ENCODE assay signal across 20 cellular contexts in the genomic region with DNA sequence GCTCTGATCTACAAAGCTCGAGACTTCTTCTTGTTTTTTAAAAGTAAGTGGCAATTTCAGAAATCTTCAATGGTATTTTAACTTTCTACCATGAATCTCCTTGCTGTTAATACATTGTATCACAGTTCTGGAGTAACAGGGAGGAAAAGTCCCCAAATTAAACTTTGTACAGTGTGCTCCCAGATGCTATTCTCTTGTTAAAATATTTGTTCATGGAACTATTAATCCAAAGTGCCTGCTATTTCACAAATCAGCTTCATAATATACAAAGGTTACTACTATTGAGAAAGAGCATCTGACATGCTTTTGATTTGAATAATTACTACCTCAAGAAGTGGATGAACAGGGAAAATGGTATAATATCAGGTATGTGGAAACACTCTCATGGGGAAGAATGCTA. TPM values are rescaled to one million over a fixed set of nuclear protein-coding genes. Genes with fewer than 3 reads are reported as not detected.
DNase-seq lines count a peak whose midpoint lies in the region; ATAC-seq and TF ChIP-seq lines count a peak whose summit lies in the region.
"Had no signal": no experiment of that assay in that cellular context is flagged by ENCODE, and none has a peak within 500 bp of the region (broad histone marks: within the 10 kb centered on the region; RNA-seq: fewer than 3 reads in every experiment).

No MANE protein-coding gene starts in this region.

- no peak for TF ChIP-seq CTCF in CD4-positive, alpha-beta T cell (IDR thresholded peaks at IDR 0.05)
- no peak for TF ChIP-seq CTCF in GM23338 (conservative IDR thresholded peaks at IDR 0.05; ENCODE audit: low read depth in 2 of 2)

- H2AFZ ChIP-seq in GM23338, result no peak overlapping the region

- H3K4me1 ChIP-seq in GM23338 (ENCODE audit: insufficient read depth), result no peaks in the 10 kb centered on the region
- H3K4me1 ChIP-seq: BE2C had no signal

- peaks cover 74% of the 10 kb centered on the region for H3K36me3 Mint-ChIP-seq in CD4-positive, alpha-beta T cell (ENCODE audit: low read depth)
- peaks cover 23% of the 10 kb centered on the region; the same call in 2 of the 3 replicates for H3K36me3 Mint-ChIP-seq in GM23338 (ENCODE audit: low read depth)
- H3K36me3 Mint-ChIP-seq in effector memory CD8-positive, alpha-beta T cell (ENCODE audit: insufficient read depth), result peaks cover 32% of the 10 kb centered on the region
- H3K36me3 Mint-ChIP-seq in stimulated activated effector memory CD8-positive, alpha-beta T cell treated with anti-CD3 and anti-CD28 coated beads, Interleukin-12 subunit alpha, Interleukin-12 subunit beta, amount 100 ng/mL, for 72 hours, result peaks cover 50% of the 10 kb centered on the region

- H3K4me3 Mint-ChIP-seq in CD4-positive, alpha-beta T cell, result no peak overlapping the region
- no peak overlapping the region for H3K4me3 Mint-ChIP-seq in GM23338
- H3K4me3 Mint-ChIP-seq in effector memory CD8-positive, alpha-beta T cell, result no peak overlapping the region
- no peak overlapping the region for H3K4me3 Mint-ChIP-seq in stimulated activated effector memory CD8-positive, alpha-beta T cell treated with anti-CD3 and anti-CD28 coated beads, Interleukin-12 subunit alpha, Interleukin-12 subunit beta, amount 100 ng/mL, for 72 hours
- H3K4me3 Mint-ChIP-seq: CD14-positive monocyte had no signal

- peaks cover 10% of the 10 kb centered on the region for H3K36me3 ChIP-seq in GM23338 (ENCODE audit: insufficient read depth)

- H3K9me2 ChIP-seq in GM23338 (ENCODE audit: insufficient read depth), result no peaks in the 10 kb centered on the region

- H3K27ac ChIP-seq in CD4-positive, alpha-beta T cell (ENCODE audit: low read depth, low read length), result no peak overlapping the region
- H3K27ac ChIP-seq in GM23338 (ENCODE audit: low read depth), result 0 out of 2 replicates have a peak overlapping the region, but pooled peaks have one; percentile 53
- H3K27ac ChIP-seq: SK-N-MC had no signal

- CTCF ChIA-PET in CD4-positive, alpha-beta T cell (lab: Charles Lee), result interaction anchor here (1.1 kb wide), 1 partner anchor 66 kb away, joined by 3 read pairs; no protein-coding TSS in a partner anchor

- peaks cover 4% of the 10 kb centered on the region for H3K4me1 Mint-ChIP-seq in CD4-positive, alpha-beta T cell (ENCODE audit: low read depth)
- H3K4me1 Mint-ChIP-seq in GM23338, result peaks cover 7% of the 10 kb centered on the region; the same call in 2 of the 3 replicates
- H3K4me1 Mint-ChIP-seq in effector memory CD8-positive, alpha-beta T cell (ENCODE audit: low read depth in 2 of 2), result peaks cover 0 to 5% of the 10 kb centered on the region in 2 donors
- H3K4me1 Mint-ChIP-seq in stimulated activated effector memory CD8-positive, alpha-beta T cell treated with anti-CD3 and anti-CD28 coated beads, Interleukin-12 subunit alpha, Interleukin-12 subunit beta, amount 100 ng/mL, for 72 hours, result no peaks in the 10 kb centered on the region
- H3K4me1 Mint-ChIP-seq: CD14-positive monocyte had no signal

- H3K4me3 ChIP-seq in GM23338, result no peak overlapping the region
- H3K4me3 ChIP-seq: K562, SK-N-MC had no signal

- peak overlapping the region; percentile 69 for H3K27ac Mint-ChIP-seq in CD4-positive, alpha-beta T cell
- H3K27ac Mint-ChIP-seq in GM23338, result 0 out of 2 replicates have a peak overlapping the region, but pooled peaks have one; percentile 44
- peak overlapping the region; percentile 62 to 80 for H3K27ac Mint-ChIP-seq in effector memory CD8-positive, alpha-beta T cell
- peak overlapping the region; percentile 12 for H3K27ac Mint-ChIP-seq in stimulated activated effector memory CD8-positive, alpha-beta T cell treated with anti-CD3 and anti-CD28 coated beads, Interleukin-12 subunit alpha, Interleukin-12 subunit beta, amount 100 ng/mL, for 72 hours

- no peaks in the 10 kb centered on the region for H3K9me3 ChIP-seq in CD4-positive, alpha-beta T cell (ENCODE audit: control insufficient read depth, low read length)
- H3K9me3 ChIP-seq: BE2C had no signal

- DNase-seq in CD4-positive, alpha-beta T cell, result no peak
- DNase-seq in GM23338 (ENCODE audit: low spot score), result no peak
- no peak for DNase-seq in effector memory CD8-positive, alpha-beta T cell
- DNase-seq in stimulated activated effector memory CD8-positive, alpha-beta T cell treated with anti-CD3 and anti-CD28 coated beads, Interleukin-12 subunit alpha, Interleukin-12 subunit beta, amount 100 ng/mL, for 72 hours (ENCODE audit: low spot score in 2 of 2), result no peak
- no peak for DNase-seq in NCI-H2029 (lab: John Stamatoyannopoulos, UW)
- no peak for DNase-seq in stimulated activated CD4-positive, alpha-beta T cell treated with anti-CD3 and anti-CD28 coated beads, Interleukin-2, amount 100 ng/mL, for 24 hours
- no peak for DNase-seq in foreskin melanocyte
- DNase-seq: BE2C, HCEC 1CT, Kasumi-1, NCI-H1105, NCI-H1436 treated with DMSO at 0.1 percent for 48 hours, NCI-H187 treated with DMSO at 0.1 percent for 48 hours, NCI-H2107, NCI-H524, NCI-H774, SIG-M5 had no signal

- no peaks in the 10 kb centered on the region; the same call in 1 of the 2 replicates for H3F3A ChIP-seq in GM23338 (replicated peaks; ENCODE audit: low read depth)

- H3K27me3 Mint-ChIP-seq in CD4-positive, alpha-beta T cell, result no peaks in the 10 kb centered on the region
- H3K27me3 Mint-ChIP-seq in GM23338 (ENCODE audit: insufficient read depth, low read depth, poor library complexity), result no peaks in the 10 kb centered on the region
- no peaks in the 10 kb centered on the region for H3K27me3 Mint-ChIP-seq in effector memory CD8-positive, alpha-beta T cell

- H3K9me3 Mint-ChIP-seq in CD4-positive, alpha-beta T cell, result no peaks in the 10 kb centered on the region
- H3K9me3 Mint-ChIP-seq in GM23338, result no peaks in the 10 kb centered on the region
- no peaks in the 10 kb centered on the region for H3K9me3 Mint-ChIP-seq in effector memory CD8-positive, alpha-beta T cell
- H3K9me3 Mint-ChIP-seq in stimulated activated effector memory CD8-positive, alpha-beta T cell treated with anti-CD3 and anti-CD28 coated beads, Interleukin-12 subunit alpha, Interleukin-12 subunit beta, amount 100 ng/mL, for 72 hours, result no peaks in the 10 kb centered on the region
- H3K9me3 Mint-ChIP-seq: CD14-positive monocyte had no signal

- ATAC-seq in CD4-positive, alpha-beta T cell (ENCODE audit: poor library complexity), result no peak
- no peak for ATAC-seq in GM23338
- ATAC-seq in effector memory CD8-positive, alpha-beta T cell (replicated peaks), result no peak
- no peak for ATAC-seq in stimulated activated effector memory CD8-positive, alpha-beta T cell treated with anti-CD3 and anti-CD28 coated beads, Interleukin-12 subunit alpha, Interleukin-12 subunit beta, amount 100 ng/mL, for 72 hours
- ATAC-seq: K562 had no signal

- no peak overlapping the region for H3K4me2 ChIP-seq in GM23338

- H3K27me3 ChIP-seq in CD4-positive, alpha-beta T cell (ENCODE audit: control insufficient read depth, insufficient read depth, low read length), result no peaks in the 10 kb centered on the region
- H3K27me3 ChIP-seq in GM23338 (ENCODE audit: insufficient read depth), result no peaks in the 10 kb centered on the region
- H3K27me3 ChIP-seq: BE2C had no signal

- intact Hi-C loops in CD4-positive, alpha-beta T cell (cut with DNase I, micrococcal nuclease), result no loop called here

- POLR2A ChIA-PET in CD4-positive, alpha-beta T cell (lab: Charles Lee), result no interaction called here

- no peaks in the 10 kb centered on the region for H3K79me2 ChIP-seq in GM23338 (replicated peaks; ENCODE audit: insufficient read depth)

- no peaks in the 10 kb centered on the region; the same call in 1 of the 2 replicates for H4K20me1 ChIP-seq in GM23338 (replicated peaks; ENCODE audit: insufficient read depth)

TF ChIP-seq in GM23338, 12 proteins besides CTCF, POLR2A, EP300 and RAD21 (continues in another document):
- no peak for TF ChIP-seq POLR2AphosphoS5 (IDR thresholded peaks at IDR 0.05; ENCODE audit: low read depth)
- no peak for TF ChIP-seq ZNF114 (CRISPR knock-in tag; IDR thresholded peaks at IDR 0.05)
- TF ChIP-seq, protein P1, sequence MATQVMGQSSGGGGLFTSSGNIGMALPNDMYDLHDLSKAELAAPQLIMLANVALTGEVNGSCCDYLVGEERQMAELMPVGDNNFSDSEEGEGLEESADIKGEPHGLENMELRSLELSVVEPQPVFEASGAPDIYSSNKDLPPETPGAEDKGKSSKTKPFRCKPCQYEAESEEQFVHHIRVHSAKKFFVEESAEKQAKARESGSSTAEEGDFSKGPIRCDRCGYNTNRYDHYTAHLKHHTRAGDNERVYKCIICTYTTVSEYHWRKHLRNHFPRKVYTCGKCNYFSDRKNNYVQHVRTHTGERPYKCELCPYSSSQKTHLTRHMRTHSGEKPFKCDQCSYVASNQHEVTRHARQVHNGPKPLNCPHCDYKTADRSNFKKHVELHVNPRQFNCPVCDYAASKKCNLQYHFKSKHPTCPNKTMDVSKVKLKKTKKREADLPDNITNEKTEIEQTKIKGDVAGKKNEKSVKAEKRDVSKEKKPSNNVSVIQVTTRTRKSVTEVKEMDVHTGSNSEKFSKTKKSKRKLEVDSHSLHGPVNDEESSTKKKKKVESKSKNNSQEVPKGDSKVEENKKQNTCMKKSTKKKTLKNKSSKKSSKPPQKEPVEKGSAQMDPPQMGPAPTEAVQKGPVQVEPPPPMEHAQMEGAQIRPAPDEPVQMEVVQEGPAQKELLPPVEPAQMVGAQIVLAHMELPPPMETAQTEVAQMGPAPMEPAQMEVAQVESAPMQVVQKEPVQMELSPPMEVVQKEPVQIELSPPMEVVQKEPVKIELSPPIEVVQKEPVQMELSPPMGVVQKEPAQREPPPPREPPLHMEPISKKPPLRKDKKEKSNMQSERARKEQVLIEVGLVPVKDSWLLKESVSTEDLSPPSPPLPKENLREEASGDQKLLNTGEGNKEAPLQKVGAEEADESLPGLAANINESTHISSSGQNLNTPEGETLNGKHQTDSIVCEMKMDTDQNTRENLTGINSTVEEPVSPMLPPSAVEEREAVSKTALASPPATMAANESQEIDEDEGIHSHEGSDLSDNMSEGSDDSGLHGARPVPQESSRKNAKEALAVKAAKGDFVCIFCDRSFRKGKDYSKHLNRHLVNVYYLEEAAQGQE (IDR thresholded peaks at IDR 0.05; ENCODE audit: unreplicated experiment), result no peak
- no peak for TF ChIP-seq EZH2 (IDR thresholded peaks at IDR 0.05; ENCODE audit: low read depth, unreplicated experiment)

RNA-seq across cellular contexts. Expression of a gene that starts 36.6 kb away (rescaled TPM):
- total RNA-seq in CD4-positive, alpha-beta T cell, result 10 to 100 TPM; 57.6 to 62.9 TPM
- 61.6 and 68.0 TPM in 2 replicates for total RNA-seq in GM23338 (2014; rRNA removed; shearing (Covaris generic))
- polyA plus RNA-seq in GM23338 (2016; fragmentation: Nextera tagmentation; extraction: Ambion mirVana), result 32.4 and 35.9 TPM in 2 replicates

Comparison
In these comparisons a context has a peak if more than half of its experiments do, and no peak if none do; other contexts are left out.
1. H3K27ac Mint-ChIP-seq: peak in every context shown above with its lines; median percentile 71 in effector memory CD8-positive, alpha-beta T cell; 69 in CD4-positive, alpha-beta T cell; 44 in GM23338; 12 in stimulated activated effector memory CD8-positive, alpha-beta T cell treated with anti-CD3 and anti-CD28 coated beads, Interleukin-12 subunit alpha, Interleukin-12 subunit beta, amount 100 ng/mL, for 72 hours.